Comparison of ENCODE assay signal across 31 cellular contexts in the genomic region with DNA sequence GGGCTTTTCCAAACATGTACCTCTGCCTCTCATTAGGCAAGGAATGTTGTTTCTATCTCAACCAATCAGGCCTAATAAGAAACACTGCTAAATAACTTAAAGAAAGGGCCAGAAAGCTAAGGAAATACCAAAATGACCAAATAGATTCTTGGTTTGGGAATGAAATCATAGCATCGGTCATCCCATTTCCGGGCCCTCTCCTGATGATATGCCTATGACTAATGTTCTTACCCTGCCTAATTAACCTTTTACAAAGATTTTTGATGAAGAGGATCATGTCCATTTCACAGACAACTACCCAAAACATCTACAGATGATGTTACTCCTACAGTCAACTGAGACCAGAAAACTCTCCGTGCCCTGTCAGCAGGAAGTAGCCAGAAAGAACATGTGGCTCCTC.
"Had no signal": no experiment of that assay in that cellular context is flagged by ENCODE, and none has a peak within 500 bp of the region (broad histone marks: within the 10 kb centered on the region; RNA-seq: fewer than 3 reads in every experiment).

No MANE protein-coding gene starts in this region.

- H3K9me3 ChIP-seq: breast epithelium, MG63, SJCRH30, SK-N-SH had no signal

- ATAC-seq: activated CD8-positive, alpha-beta T cell treated with anti-CD3 and anti-CD28 coated beads for 36 hours; Panc1 had no signal

- H3K4me2 ChIP-seq: SK-N-SH had no signal

- H3K27ac ChIP-seq: breast epithelium, coronary artery, RWPE1, SJCRH30, VCaP had no signal

- DNase-seq: activated CD4-positive, CD25-positive, alpha-beta regulatory T cell; activated CD8-positive, alpha-beta T cell treated with anti-CD3 and anti-CD28 coated beads for 36 hours; activated effector memory CD4-positive, alpha-beta T cell treated with Interleukin-2 at 50 U/mL for 16 hours; activated naive CD4-positive, alpha-beta T cell; activated T-cell treated with anti-CD3 and anti-CD28 coated beads, Interleukin-2, amount 50 U/mL, for 24 hours; aorta; central memory CD4-positive, alpha-beta T cell; MG63; MV-4-11; NCI-H1092 treated with DMSO at 0.1 percent for 48 hours; NCI-H1417 treated with DMSO at 0.1 percent for 48 hours; NCI-H1694; NCI-H2029; NCI-H2107; NCI-H2171 treated with DMSO at 0.1 percent for 48 hours; NCI-H345; NCI-H510A; NCI-H69; NK-92 treated with Interleukin-12 subunit alpha and Interleukin-12 subunit beta, amount 100 ng/mL, for 24 hours; OCI-M1; Right ventricle myocardium superior; SJCRH30; SK-N-SH; T-helper 1 cell had no signal

- H3K9ac ChIP-seq: SK-N-SH had no signal

- H3K36me3 Mint-ChIP-seq: activated naive CD4-positive, alpha-beta T cell treated with anti-CD3 and anti-CD28 coated beads, Interleukin-2, amount 50 U/mL, for 24 hours had no signal

- H3K27ac Mint-ChIP-seq: activated CD8-positive, alpha-beta T cell treated with anti-CD3 and anti-CD28 coated beads for 36 hours; activated naive CD4-positive, alpha-beta T cell treated with anti-CD3 and anti-CD28 coated beads, Interleukin-2, amount 50 U/mL, for 24 hours; activated T-cell treated with anti-CD3 and anti-CD28 coated beads, Interleukin-2, amount 50 U/mL, for 24 hours; activated T-helper 1 cell treated with anti-CD3 and anti-CD28 coated beads, Interleukin-12 subunit alpha, Interleukin-12 subunit beta, Interleukin-2, Interleukin-4 antibody, amounts not matched to agents 30 ng/mL and 10 ng/mL and 1 ng/mL, durations not matched to agents 14 hours and 24 hours and 36 hours had no signal

- H3K9me3 Mint-ChIP-seq: activated naive CD4-positive, alpha-beta T cell treated with anti-CD3 and anti-CD28 coated beads, Interleukin-2, amount 50 U/mL, for 24 hours; activated T-cell treated with anti-CD3 and anti-CD28 coated beads, Interleukin-2, amount 50 U/mL, for 24 hours had no signal

- H3K27me3 ChIP-seq: breast epithelium, MG63, SJCRH30 had no signal

- H3K27me3 Mint-ChIP-seq: activated CD8-positive, alpha-beta T cell treated with anti-CD3 and anti-CD28 coated beads for 36 hours; activated naive CD4-positive, alpha-beta T cell treated with anti-CD3 and anti-CD28 coated beads, Interleukin-2, amount 50 U/mL, for 24 hours; activated T-cell treated with anti-CD3 and anti-CD28 coated beads, Interleukin-2, amount 50 U/mL, for 24 hours had no signal

- H3K36me3 ChIP-seq: breast epithelium, MG63, SJCRH30 had no signal

- H3K9me2 ChIP-seq: SK-N-SH had no signal

- H3K4me3 ChIP-seq: breast epithelium, coronary artery, MG63, SJCRH30 had no signal

- H3K4me3 Mint-ChIP-seq: activated CD8-positive, alpha-beta T cell treated with anti-CD3 and anti-CD28 coated beads for 36 hours; activated naive CD4-positive, alpha-beta T cell treated with anti-CD3 and anti-CD28 coated beads, Interleukin-2, amount 50 U/mL, for 24 hours; activated T-cell treated with anti-CD3 and anti-CD28 coated beads, Interleukin-2, amount 50 U/mL, for 24 hours; activated T-helper 1 cell treated with anti-CD3 and anti-CD28 coated beads, Interleukin-12 subunit alpha, Interleukin-12 subunit beta, Interleukin-2, Interleukin-4 antibody, amounts not matched to agents 30 ng/mL and 10 ng/mL and 1 ng/mL, durations not matched to agents 14 hours and 24 hours and 36 hours had no signal

- H3K4me1 ChIP-seq: breast epithelium, SJCRH30 had no signal

- H3K4me1 Mint-ChIP-seq: activated naive CD4-positive, alpha-beta T cell treated with anti-CD3 and anti-CD28 coated beads, Interleukin-2, amount 50 U/mL, for 24 hours had no signal
